In genomic region chr20:36155629-36155971, GRCh38 we compare ENCODE assay signal across 1 cellular context.
TF ChIP-seq lines count a peak whose summit lies in the region.

No MANE protein-coding gene starts in this region.

TF ChIP-seq in SK-N-SH, 30 proteins besides CTCF, POLR2A, EP300 and RAD21 (continued from another document):
- TF ChIP-seq REST (IDR thresholded peaks at IDR 0.05; ENCODE audit: low read depth, low read length), result no peak
